In the genomic region with DNA sequence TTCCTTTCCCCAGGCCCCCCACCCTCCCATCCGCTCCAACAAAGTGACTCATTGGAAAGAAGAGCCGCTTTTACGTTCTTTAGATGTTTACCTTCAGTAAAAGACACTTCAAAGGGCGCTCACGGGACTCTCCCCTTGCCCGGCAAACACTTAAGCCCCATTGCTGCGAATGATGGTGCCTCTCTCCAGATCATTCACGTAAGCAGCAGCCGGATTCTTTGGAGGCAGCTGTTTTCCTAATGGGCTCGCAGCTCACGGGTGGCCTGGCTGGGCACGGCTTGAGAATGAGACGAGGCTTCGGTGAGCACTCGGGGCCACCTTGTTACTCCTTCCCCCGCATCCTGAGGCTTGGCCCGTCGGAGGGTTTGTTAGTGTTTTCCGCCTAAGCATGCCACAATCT, we compare ENCODE assay signal across 20 cellular contexts.
DNase-seq lines count a peak whose midpoint lies in the region; ATAC-seq lines count a peak whose summit lies in the region.
"Had no signal": no experiment of that assay in that cellular context is flagged by ENCODE, and none has a peak within 500 bp of the region (broad histone marks: within the 10 kb centered on the region; RNA-seq: fewer than 3 reads in every experiment).

No MANE protein-coding gene starts in this region.

- H3K36me3 ChIP-seq in H7 (replicated peaks; ENCODE audit: control insufficient read depth, insufficient read depth, low read length) = no peaks in the 10 kb centered on the region
- H3K36me3 ChIP-seq in naive thymus-derived CD4-positive, alpha-beta T cell (ENCODE audit: control insufficient read depth in 2 of 3, insufficient read depth in 3 of 3, low read length in 3 of 3) = no peaks in the 10 kb centered on the region
- H3K36me3 ChIP-seq: right atrium auricular region, SJCRH30, suprapubic skin had no signal

- no peak overlapping the region for H3K4me3 ChIP-seq in H7 (ENCODE audit: insufficient read depth, low read depth, low read length)
- no peak overlapping the region for H3K4me3 ChIP-seq in naive thymus-derived CD4-positive, alpha-beta T cell (ENCODE audit: low read length)
- H3K4me3 ChIP-seq: right atrium auricular region, SJCRH30, suprapubic skin had no signal

- peaks cover 0 to 5% (median 0%) of the 10 kb centered on the region in 3 experiments for H3K9me3 ChIP-seq in naive thymus-derived CD4-positive, alpha-beta T cell (ENCODE audit: control insufficient read depth in 2 of 3, low read length in 3 of 3)
- H3K9me3 ChIP-seq: right atrium auricular region, SJCRH30, suprapubic skin had no signal

- no peak overlapping the region for H3K27ac ChIP-seq in naive thymus-derived CD4-positive, alpha-beta T cell (ENCODE audit: low read depth, low read length)
- H3K27ac ChIP-seq: KMS-11, right atrium auricular region, SJCRH30, suprapubic skin had no signal

- DNase-seq in H7 (peak; percentile 67), NCI-H345 treated with DMSO at 0.1 percent for 48 hours (lab: John Stamatoyannopoulos, UW; ENCODE audit: unreplicated experiment) (peak; percentile 55), islet precursor cell (peak; percentile 88), sciatic nerve (ENCODE audit: low spot score) (peak; percentile 22), RKO (ENCODE audit: low spot score) (no peak)
- no peak for DNase-seq in naive thymus-derived CD4-positive, alpha-beta T cell
- DNase-seq in stimulated activated CD4-positive, alpha-beta T cell treated with anti-CD3 and anti-CD28 coated beads, Interleukin-2, amount 100 ng/mL, for 24 hours = no peak
- DNase-seq: activated CD4-positive, alpha-beta T cell treated with anti-CD3 and anti-CD28 coated beads for 1 hour; activated gamma-delta T cell; GDM1; NCI-H1436; NCI-H524 treated with DMSO at 0.1 percent for 48 hours; SJCRH30; stimulated activated CD4-positive, alpha-beta T cell treated with anti-CD3 and anti-CD28 coated beads, Interleukin-1b, Interleukin-23, amount 100 ng/mL, for 48 hours had no signal

- H3K4me1 ChIP-seq in naive thymus-derived CD4-positive, alpha-beta T cell (ENCODE audit: control insufficient read depth in 2 of 2, insufficient read depth in 2 of 2, low read length in 2 of 2) = no peaks in the 10 kb centered on the region
- H3K4me1 ChIP-seq: right atrium auricular region, SJCRH30 had no signal

- peaks cover 9 to 53% (median 25%) of the 10 kb centered on the region in 5 donors for H3K27me3 Mint-ChIP-seq in naive thymus-derived CD4-positive, alpha-beta T cell

- POLR2A ChIA-PET in naive thymus-derived CD4-positive, alpha-beta T cell (lab: Charles Lee) = no interaction called here

- H3K36me3 Mint-ChIP-seq in naive thymus-derived CD4-positive, alpha-beta T cell = no peaks in the 10 kb centered on the region
- H3K36me3 Mint-ChIP-seq: mesothelial cell of epicardium had no signal

- intact Hi-C loops in sciatic nerve (cut with DNase I) = no loop called here
- intact Hi-C loops in naive thymus-derived CD4-positive, alpha-beta T cell (cut with micrococcal nuclease) = no loop called here

- no peak overlapping the region for H3K27ac Mint-ChIP-seq in naive thymus-derived CD4-positive, alpha-beta T cell
- H3K27ac Mint-ChIP-seq: mesothelial cell of epicardium; T-helper 2 cell treated with Interferon-gamma antibody and Interleukin-4, amounts not matched to agents 5 μg/mL and 100 μg/mL, for 36 hours had no signal

- CTCF ChIA-PET in naive thymus-derived CD4-positive, alpha-beta T cell (lab: Charles Lee) = no interaction called here

- no peaks in the 10 kb centered on the region; the same call in 1 of the 2 replicates for H3K27me3 ChIP-seq in H7 (ENCODE audit: control insufficient read depth, insufficient read depth, low read length)
- no peaks in the 10 kb centered on the region for H3K27me3 ChIP-seq in naive thymus-derived CD4-positive, alpha-beta T cell (ENCODE audit: control insufficient read depth in 2 of 2, insufficient read depth in 2 of 2, low read length in 2 of 2)
- H3K27me3 ChIP-seq: right atrium auricular region, SJCRH30 had no signal

- peaks cover 0 to 7% (median 2%) of the 10 kb centered on the region in 11 donors for H3K9me3 Mint-ChIP-seq in naive thymus-derived CD4-positive, alpha-beta T cell

- no peak for ATAC-seq in sciatic nerve
- ATAC-seq in naive thymus-derived CD4-positive, alpha-beta T cell = no peak

- H3K4me1 Mint-ChIP-seq in naive thymus-derived CD4-positive, alpha-beta T cell = no peaks in the 10 kb centered on the region
- H3K4me1 Mint-ChIP-seq: central memory CD8-positive, alpha-beta T cell; mesothelial cell of epicardium had no signal

- H3K4me3 Mint-ChIP-seq in naive thymus-derived CD4-positive, alpha-beta T cell = no peak overlapping the region
- H3K4me3 Mint-ChIP-seq: central memory CD8-positive, alpha-beta T cell; mesothelial cell of epicardium; T-helper 2 cell treated with Interferon-gamma antibody and Interleukin-4, amounts not matched to agents 5 μg/mL and 100 μg/mL, for 36 hours had no signal

Comparison
In these comparisons a context has a peak if more than half of its experiments do, and no peak if none do; other contexts are left out.
1. DNase-seq: peak in H7 (single experiment), NCI-H345 treated with DMSO at 0.1 percent for 48 hours (single experiment), islet precursor cell (single experiment) and sciatic nerve (single experiment); none in naive thymus-derived CD4-positive, alpha-beta T cell (0 of 9), stimulated activated CD4-positive, alpha-beta T cell treated with anti-CD3 and anti-CD28 coated beads, Interleukin-2, amount 100 ng/mL, for 24 hours (0 of 2) and RKO (single experiment).